ENCODE assay signal across 22 cellular contexts in the genomic region with DNA sequence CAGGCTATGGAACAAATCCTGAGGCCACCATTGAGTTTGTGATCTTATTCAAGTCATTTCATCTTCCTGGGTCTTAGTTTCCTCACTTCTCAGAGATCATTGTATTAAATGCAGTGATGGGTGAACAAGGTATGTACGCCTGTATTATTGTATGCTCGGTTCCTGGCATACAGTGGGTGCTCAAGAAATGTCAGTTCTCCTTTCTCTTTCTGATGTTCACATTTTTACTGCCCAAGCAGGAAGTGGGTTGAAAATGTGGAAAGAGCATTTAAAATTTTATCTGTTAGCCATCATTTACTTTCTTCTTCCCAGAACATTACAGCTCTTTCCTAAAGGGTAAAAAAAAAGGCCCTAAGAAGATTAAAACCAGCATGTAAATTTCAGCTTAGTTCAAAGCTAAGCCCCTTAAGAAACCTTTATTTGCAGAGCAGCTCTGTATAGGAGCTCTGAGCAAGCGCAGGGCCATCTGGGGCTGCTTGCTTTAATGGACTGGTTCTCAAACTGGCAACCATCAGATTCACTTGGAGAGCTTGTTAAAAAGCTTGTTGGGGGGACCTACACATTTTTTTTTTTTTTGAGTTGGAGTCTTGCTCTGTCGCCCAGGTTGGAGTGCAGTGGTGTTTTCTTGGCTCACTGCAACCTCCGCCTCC.
DNase-seq lines count a peak whose midpoint lies in the region; ATAC-seq and TF ChIP-seq lines count a peak whose summit lies in the region.
"Had no signal": no experiment of that assay in that cellular context is flagged by ENCODE, and none has a peak within 500 bp of the region (broad histone marks: within the 10 kb centered on the region; RNA-seq: fewer than 3 reads in every experiment).

No MANE protein-coding gene starts in this region.

- no peak for DNase-seq in activated CD4-positive, alpha-beta T cell treated with anti-CD3 and anti-CD28 coated beads, Interleukin-2, amount 10 ng/mL, durations not matched to agents 7 days and 5 days
- no peak for DNase-seq in activated CD4-positive, alpha-beta T cell treated with anti-CD3 and anti-CD28 coated beads for 48 hours
- peak; percentile 35 to 41 for DNase-seq in Kasumi-1 (lab: John Stamatoyannopoulos, UW)
- peak; percentile 27 for DNase-seq in SKM-1 (lab: John Stamatoyannopoulos, UW; ENCODE audit: unreplicated experiment)
- peak; percentile 22 for DNase-seq in neural progenitor cell (ENCODE audit: low spot score)
- no peak for DNase-seq in gastrocnemius medialis
- DNase-seq in osteoblast (ENCODE audit: insufficient read length, low spot score, missing footprints) = no peak
- DNase-seq: activated CD4-positive, alpha-beta T cell treated with anti-CD3 and anti-CD28 coated beads, Interleukin-2, amount 10 ng/mL, durations not matched to agents 24 days and 14 days; activated naive CD4-positive, alpha-beta T cell treated with anti-CD3 and anti-CD28 coated beads, Interleukin-2, amount 50 U/mL, for 16 hours; dermis blood vessel endothelial cell; DMS79; GM23248; left lung; NCI-H1417 treated with DMSO at 0.1 percent for 48 hours; right cardiac atrium; SHP77 treated with DMSO at 0.1 percent for 48 hours; stimulated activated naive CD8-positive, alpha-beta T cell treated with anti-CD3 and anti-CD28 coated beads, Interleukin-15, amount 100 ng/mL, for 72 hours; T-helper 9 cell; upper lobe of left lung had no signal

- H3K4me3 ChIP-seq in neural progenitor cell (no peak overlapping the region), gastrocnemius medialis (no peak overlapping the region), osteoblast (ENCODE audit: insufficient read depth, low read length) (no peak overlapping the region)
- H3K4me3 ChIP-seq: breast epithelium, GM23248, left lung, upper lobe of left lung had no signal

- H4K20me1 ChIP-seq in neural progenitor cell (ENCODE audit: low read depth) (no peaks in the 10 kb centered on the region), osteoblast (ENCODE audit: insufficient read depth, low read length) (no peaks in the 10 kb centered on the region)

- H3K79me2 ChIP-seq in neural progenitor cell (ENCODE audit: low read depth) = no peaks in the 10 kb centered on the region
- no peaks in the 10 kb centered on the region for H3K79me2 ChIP-seq in osteoblast (ENCODE audit: insufficient read depth, low read length)

- H3K4me1 Mint-ChIP-seq in activated CD4-positive, alpha-beta T cell treated with anti-CD3 and anti-CD28 coated beads, Interleukin-2, amount 10 ng/mL, durations not matched to agents 7 days and 5 days = peaks cover 40% of the 10 kb centered on the region
- H3K4me1 Mint-ChIP-seq in neural progenitor cell = peaks cover 11% of the 10 kb centered on the region

- no peaks in the 10 kb centered on the region for H3F3A ChIP-seq in neural progenitor cell (ENCODE audit: low read depth)

- H3K27ac ChIP-seq in neural progenitor cell (no peak overlapping the region), gastrocnemius medialis (no peak overlapping the region), osteoblast (ENCODE audit: low read depth, low read length) (no peak overlapping the region)
- H3K27ac ChIP-seq: breast epithelium, C4-2B, GM23248, left lung, upper lobe of left lung had no signal

- H3K36me3 Mint-ChIP-seq in activated CD4-positive, alpha-beta T cell treated with anti-CD3 and anti-CD28 coated beads, Interleukin-2, amount 10 ng/mL, durations not matched to agents 7 days and 5 days (ENCODE audit: low read depth) = no peaks in the 10 kb centered on the region
- no peaks in the 10 kb centered on the region for H3K36me3 Mint-ChIP-seq in neural progenitor cell

- POLR2A ChIA-PET in activated CD4-positive, alpha-beta T cell treated with anti-CD3 and anti-CD28 coated beads, Interleukin-2, amount 10 ng/mL, durations not matched to agents 7 days and 5 days (lab: Charles Lee) = no interaction called here

- no peaks in the 10 kb centered on the region for H3K27me3 ChIP-seq in neural progenitor cell
- no peaks in the 10 kb centered on the region for H3K27me3 ChIP-seq in gastrocnemius medialis
- H3K27me3 ChIP-seq in osteoblast (ENCODE audit: insufficient read depth, low read length) = no peaks in the 10 kb centered on the region
- H3K27me3 ChIP-seq: breast epithelium, left lung, upper lobe of left lung had no signal

- H3K27me3 Mint-ChIP-seq in activated CD4-positive, alpha-beta T cell treated with anti-CD3 and anti-CD28 coated beads, Interleukin-2, amount 10 ng/mL, durations not matched to agents 7 days and 5 days = no peaks in the 10 kb centered on the region
- H3K27me3 Mint-ChIP-seq in neural progenitor cell (ENCODE audit: insufficient read depth, low read depth) = no peaks in the 10 kb centered on the region
- H3K27me3 Mint-ChIP-seq: activated CD4-positive, alpha-beta T cell treated with anti-CD3 and anti-CD28 coated beads, Interleukin-2, amount 10 ng/mL, durations not matched to agents 24 days and 14 days; stimulated activated naive CD8-positive, alpha-beta T cell treated with anti-CD3 and anti-CD28 coated beads, Interleukin-15, amount 100 ng/mL, for 72 hours had no signal

- TF ChIP-seq POLR2A in gastrocnemius medialis (IDR thresholded peaks at IDR 0.05) = no peak

- CTCF ChIA-PET in activated CD4-positive, alpha-beta T cell treated with anti-CD3 and anti-CD28 coated beads, Interleukin-2, amount 10 ng/mL, durations not matched to agents 7 days and 5 days (lab: Charles Lee) = interaction anchor here (1.6 to 3.7 kb wide), 2 partner anchors 10 to 13 kb away, joined by 7 to 18 read pairs; no protein-coding TSS in a partner anchor

- H3K4me1 ChIP-seq in neural progenitor cell (peaks cover 8% of the 10 kb centered on the region), gastrocnemius medialis (peaks cover 0 to 4% of the 10 kb centered on the region in 2 donors), osteoblast (ENCODE audit: insufficient read depth, low read length) (peaks cover 6% of the 10 kb centered on the region)
- H3K4me1 ChIP-seq: breast epithelium had no signal

- no peaks in the 10 kb centered on the region for H3K9me3 Mint-ChIP-seq in activated CD4-positive, alpha-beta T cell treated with anti-CD3 and anti-CD28 coated beads, Interleukin-2, amount 10 ng/mL, durations not matched to agents 7 days and 5 days
- no peaks in the 10 kb centered on the region for H3K9me3 Mint-ChIP-seq in neural progenitor cell
- H3K9me3 Mint-ChIP-seq: activated CD4-positive, alpha-beta T cell treated with anti-CD3 and anti-CD28 coated beads, Interleukin-2, amount 10 ng/mL, durations not matched to agents 24 days and 14 days; stimulated activated naive CD8-positive, alpha-beta T cell treated with anti-CD3 and anti-CD28 coated beads, Interleukin-15, amount 100 ng/mL, for 72 hours had no signal

- TF ChIP-seq CTCF in neural progenitor cell (IDR thresholded peaks at IDR 0.05) = no peak
- TF ChIP-seq CTCF in gastrocnemius medialis (IDR thresholded peaks at IDR 0.05 in 4 of 5, conservative IDR thresholded peaks at IDR 0.05 in 1 of 5) = no peak
- no peak for TF ChIP-seq CTCF in osteoblast (IDR thresholded peaks at IDR 0.05; ENCODE audit: extremely low read depth, low read depth, low read length)

- H3K9ac ChIP-seq in neural progenitor cell = no peak overlapping the region
- H3K9ac ChIP-seq: GM23248 had no signal

- H3K4me3 Mint-ChIP-seq in activated CD4-positive, alpha-beta T cell treated with anti-CD3 and anti-CD28 coated beads, Interleukin-2, amount 10 ng/mL, durations not matched to agents 7 days and 5 days = no peak overlapping the region
- no peak overlapping the region for H3K4me3 Mint-ChIP-seq in neural progenitor cell
- H3K4me3 Mint-ChIP-seq: activated CD4-positive, alpha-beta T cell treated with anti-CD3 and anti-CD28 coated beads, Interleukin-2, amount 10 ng/mL, durations not matched to agents 24 days and 14 days; stimulated activated naive CD8-positive, alpha-beta T cell treated with anti-CD3 and anti-CD28 coated beads, Interleukin-15, amount 100 ng/mL, for 72 hours had no signal

- H2AFZ ChIP-seq in neural progenitor cell (replicated peaks) = no peak overlapping the region
- H2AFZ ChIP-seq in osteoblast (ENCODE audit: low read length) = no peak overlapping the region
- H2AFZ ChIP-seq: GM23248 had no signal

- intact Hi-C loops in gastrocnemius medialis (cut with DNase I; ENCODE audit: low total_unique reads) = no loop called here

- ATAC-seq in gastrocnemius medialis = no peak
- no peak for ATAC-seq in GM18868 (IDR thresholded peaks at IDR 0.05; ENCODE audit: unreplicated experiment)
- ATAC-seq: left lung; right cardiac atrium; stimulated activated naive CD8-positive, alpha-beta T cell treated with anti-CD3 and anti-CD28 coated beads, Interleukin-15, amount 100 ng/mL, for 72 hours had no signal

- in situ Hi-C loops in gastrocnemius medialis (cut with MboI; ENCODE audit: low sequenced_read_pairs in 4 of 4) = no loop called here

- no peaks in the 10 kb centered on the region for H3K9me3 ChIP-seq in neural progenitor cell (ENCODE audit: low read depth)
- H3K9me3 ChIP-seq in gastrocnemius medialis = no peaks in the 10 kb centered on the region
- no peaks in the 10 kb centered on the region for H3K9me3 ChIP-seq in osteoblast (ENCODE audit: low read depth, low read length)
- H3K9me3 ChIP-seq: breast epithelium, left lung, upper lobe of left lung had no signal

- H3K36me3 ChIP-seq in neural progenitor cell (no peaks in the 10 kb centered on the region), gastrocnemius medialis (no peaks in the 10 kb centered on the region), osteoblast (ENCODE audit: insufficient read depth, low read length) (no peaks in the 10 kb centered on the region)
- H3K36me3 ChIP-seq: breast epithelium, left lung, upper lobe of left lung had no signal

- no peak overlapping the region for H3K4me2 ChIP-seq in neural progenitor cell
- no peak overlapping the region for H3K4me2 ChIP-seq in osteoblast (ENCODE audit: insufficient read depth, low read length)

- peak overlapping the region; percentile 39 for H3K27ac Mint-ChIP-seq in activated CD4-positive, alpha-beta T cell treated with anti-CD3 and anti-CD28 coated beads, Interleukin-2, amount 10 ng/mL, durations not matched to agents 7 days and 5 days
- H3K27ac Mint-ChIP-seq in neural progenitor cell = peak overlapping the region; percentile 47
- H3K27ac Mint-ChIP-seq: activated CD4-positive, alpha-beta T cell treated with anti-CD3 and anti-CD28 coated beads, Interleukin-2, amount 10 ng/mL, durations not matched to agents 24 days and 14 days; stimulated activated naive CD8-positive, alpha-beta T cell treated with anti-CD3 and anti-CD28 coated beads, Interleukin-15, amount 100 ng/mL, for 72 hours had no signal

Comparison
In these comparisons a context has a peak if more than half of its experiments do, and no peak if none do; other contexts are left out.
1. DNase-seq: peak in Kasumi-1 (2 of 2), SKM-1 (single experiment) and neural progenitor cell (single experiment); none in activated CD4-positive, alpha-beta T cell treated with anti-CD3 and anti-CD28 coated beads, Interleukin-2, amount 10 ng/mL, durations not matched to agents 7 days and 5 days (single experiment), activated CD4-positive, alpha-beta T cell treated with anti-CD3 and anti-CD28 coated beads for 48 hours (single experiment), gastrocnemius medialis (0 of 2) and osteoblast (single experiment).